Comparison of ENCODE assay signal across 11 cellular contexts in genomic region chr11:4826425-4826824, GRCh38. TPM values are rescaled to one million over a fixed set of nuclear protein-coding genes. Genes with fewer than 3 reads are reported as not detected.
DNase-seq lines count a peak whose midpoint lies in the region; ATAC-seq and TF ChIP-seq lines count a peak whose summit lies in the region.
"Had no signal": no experiment of that assay in that cellular context is flagged by ENCODE, and none has a peak within 500 bp of the region (broad histone marks: within the 10 kb centered on the region; RNA-seq: fewer than 3 reads in every experiment).

No MANE protein-coding gene starts in this region.

- intact Hi-C loops in colonic mucosa (cut with DNase I): loop anchor here (5.0 kb wide), 1 partner anchor 189 kb away; the partner anchor contains the start of gene OR51D1

- no peak overlapping the region for H3K4me2 ChIP-seq in MM.1S (ENCODE audit: low read depth, low read length)

- H3K36me3 Mint-ChIP-seq in nephron (ENCODE audit: low read depth): no peaks in the 10 kb centered on the region

- H3K27ac ChIP-seq in MM.1S (ENCODE audit: low read length) (no peak overlapping the region), colonic mucosa (no peak overlapping the region)
- H3K27ac ChIP-seq: upper lobe of left lung had no signal

- H3K9me3 ChIP-seq in MM.1S (replicated peaks; ENCODE audit: insufficient read depth, low read length): no peaks in the 10 kb centered on the region
- H3K9me3 ChIP-seq in colonic mucosa: no peaks in the 10 kb centered on the region
- H3K9me3 ChIP-seq: upper lobe of left lung had no signal

- H3K4me1 ChIP-seq in MM.1S (ENCODE audit: low read length) (no peaks in the 10 kb centered on the region), colonic mucosa (no peaks in the 10 kb centered on the region)
- H3K4me1 ChIP-seq: upper lobe of left lung had no signal

- H4K20me1 ChIP-seq in MM.1S (ENCODE audit: insufficient read depth, low read length): no peaks in the 10 kb centered on the region

- H3K4me3 Mint-ChIP-seq in nephron: no peak overlapping the region

- no peak overlapping the region for H3K9ac ChIP-seq in MM.1S (ENCODE audit: low read length)
- H3K9ac ChIP-seq in colonic mucosa (ENCODE audit: low read depth in 2 of 2, low read length in 2 of 2): no peak overlapping the region

- DNase-seq in DMS53 treated with DMSO at 0.1 percent for 48 hours (lab: John Stamatoyannopoulos, UW; ENCODE audit: unreplicated experiment): peak; percentile 39
- DNase-seq in MM.1S: no peak
- no peak for DNase-seq in colonic mucosa
- DNase-seq in NK-92 (lab: John Stamatoyannopoulos, UW; ENCODE audit: unreplicated experiment): no peak
- DNase-seq in MV-4-11 (lab: John Stamatoyannopoulos, UW): no peak
- DNase-seq in SKM-1 (lab: John Stamatoyannopoulos, UW; ENCODE audit: unreplicated experiment): no peak
- DNase-seq: activated effector memory CD4-positive, alpha-beta T cell treated with Interleukin-2 at 50 U/mL for 16 hours; NCI-H2081 treated with DMSO at 0.1 percent for 48 hours; upper lobe of left lung had no signal

- H3K4me3 ChIP-seq in MM.1S (ENCODE audit: low read length) (no peak overlapping the region), colonic mucosa (no peak overlapping the region)
- H3K4me3 ChIP-seq: upper lobe of left lung had no signal

- H3K9me3 Mint-ChIP-seq in nephron: no peaks in the 10 kb centered on the region

- H3K4me1 Mint-ChIP-seq in nephron: no peaks in the 10 kb centered on the region

- H3K36me3 ChIP-seq in MM.1S (replicated peaks; ENCODE audit: insufficient read depth, low read length) (no peaks in the 10 kb centered on the region), colonic mucosa (no peaks in the 10 kb centered on the region)
- H3K36me3 ChIP-seq: upper lobe of left lung had no signal

- H2AFZ ChIP-seq in MM.1S (ENCODE audit: low read length): no peak overlapping the region

- no peaks in the 10 kb centered on the region for H3F3A ChIP-seq in MM.1S (ENCODE audit: insufficient read depth, low read length)

- no peak overlapping the region for H3K27ac Mint-ChIP-seq in nephron

- ATAC-seq in HG03521 (IDR thresholded peaks at IDR 0.05; ENCODE audit: unreplicated experiment): no peak

- no peaks in the 10 kb centered on the region for H3K27me3 Mint-ChIP-seq in nephron (ENCODE audit: low read depth)

- TF ChIP-seq CTCF in MM.1S (IDR thresholded peaks at IDR 0.05; ENCODE audit: low read length): peak; percentile 39; the same call in 1 of the 2 replicates
- TF ChIP-seq CTCF in colonic mucosa (IDR thresholded peaks at IDR 0.05): peak; percentile 27
- peak; percentile 38 to 47 (median 39) for TF ChIP-seq CTCF in nephron (IDR thresholded peaks at IDR 0.05; ENCODE audit: unreplicated experiment in 3 of 3)

- no peaks in the 10 kb centered on the region for H3K27me3 ChIP-seq in MM.1S (replicated peaks; ENCODE audit: insufficient read depth, low read length)
- H3K27me3 ChIP-seq in colonic mucosa: no peaks in the 10 kb centered on the region
- H3K27me3 ChIP-seq: upper lobe of left lung had no signal

- H3K79me2 ChIP-seq in MM.1S (ENCODE audit: low read length): no peaks in the 10 kb centered on the region

- no peaks in the 10 kb centered on the region for H3K9me2 ChIP-seq in MM.1S (replicated peaks; ENCODE audit: insufficient read depth, low read length)

RNA-seq across cellular contexts. Expression of gene OR51F2, which starts 5.3 kb away (rescaled TPM):
- not detected for total RNA-seq in colonic mucosa
- total RNA-seq: upper lobe of left lung had no signal

RNA-seq across cellular contexts. Expression of gene OR52R1, which starts 22.2 kb away (rescaled TPM):
- total RNA-seq in colonic mucosa: not detected
- total RNA-seq: upper lobe of left lung had no signal

RNA-seq across cellular contexts. Expression of gene OR51S1, which starts 22.6 kb away (rescaled TPM):
- not detected for total RNA-seq in colonic mucosa
- total RNA-seq: upper lobe of left lung had no signal

RNA-seq across cellular contexts. Expression of gene OR51T1, which starts 55.3 kb away (rescaled TPM):
- total RNA-seq in colonic mucosa: not detected
- total RNA-seq: upper lobe of left lung had no signal

RNA-seq across cellular contexts. Expression of gene OR51F1, which starts 56.7 kb away (rescaled TPM):
- not detected for total RNA-seq in colonic mucosa
- total RNA-seq: upper lobe of left lung had no signal
